Comparison of ENCODE assay signal across 1 cellular context in the genomic region with DNA sequence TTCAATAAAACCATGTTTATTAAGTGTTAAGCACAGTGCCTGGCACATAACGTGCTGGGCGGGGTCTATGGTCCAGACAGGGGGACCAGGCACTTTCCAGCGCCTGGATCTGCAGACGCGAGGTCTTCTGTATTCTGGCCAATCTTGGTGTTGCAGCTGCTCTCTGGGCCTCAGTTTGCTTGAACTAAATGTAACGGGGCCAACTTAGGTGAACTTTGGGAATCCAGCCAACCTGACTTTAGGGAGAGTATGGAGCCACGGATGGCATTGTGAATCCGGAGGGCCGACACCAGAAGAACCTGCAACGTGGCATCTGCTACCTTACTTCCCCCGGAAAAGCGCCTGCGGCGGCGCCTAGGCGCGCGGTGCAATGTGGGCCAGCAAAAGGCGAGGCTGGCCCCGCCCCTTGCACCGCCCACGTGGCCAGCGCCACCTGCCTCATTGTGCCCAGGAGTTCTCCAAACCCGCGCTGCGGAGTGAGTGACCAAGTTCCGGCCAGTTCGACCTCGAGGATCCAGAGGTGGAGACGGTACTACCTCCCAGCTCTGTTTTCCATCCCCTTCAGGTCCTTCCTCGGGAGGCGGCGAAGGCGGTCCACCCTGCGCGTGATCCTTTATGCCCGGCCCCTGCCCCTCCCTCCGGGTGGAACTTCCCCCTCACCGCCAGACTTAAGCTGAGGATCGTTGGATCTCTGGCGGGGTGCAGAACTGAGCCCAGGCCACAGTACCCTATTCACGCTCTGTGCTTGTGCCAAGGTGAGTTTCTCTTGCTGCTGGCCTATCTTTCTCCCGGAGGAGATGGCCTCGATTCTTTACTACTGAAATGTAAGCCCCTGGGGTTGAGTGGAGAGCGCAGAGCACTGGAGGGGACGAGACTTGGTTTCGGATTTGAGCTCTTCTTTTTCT.
A peak's percentile ranks its signal among the peaks of the same experiment; 100 is the strongest.
TF ChIP-seq lines count a peak whose summit lies in the region.

A gene (plus strand): TSS at position 426 of the 905 bp plus-strand sequence. CDS start 10,969 bp downstream, outside the sequence.

TF ChIP-seq in HepG2, 621 proteins besides CTCF, POLR2A, EP300 and RAD21 (continued from another document and continues in another):
- TF ChIP-seq, protein P1, sequence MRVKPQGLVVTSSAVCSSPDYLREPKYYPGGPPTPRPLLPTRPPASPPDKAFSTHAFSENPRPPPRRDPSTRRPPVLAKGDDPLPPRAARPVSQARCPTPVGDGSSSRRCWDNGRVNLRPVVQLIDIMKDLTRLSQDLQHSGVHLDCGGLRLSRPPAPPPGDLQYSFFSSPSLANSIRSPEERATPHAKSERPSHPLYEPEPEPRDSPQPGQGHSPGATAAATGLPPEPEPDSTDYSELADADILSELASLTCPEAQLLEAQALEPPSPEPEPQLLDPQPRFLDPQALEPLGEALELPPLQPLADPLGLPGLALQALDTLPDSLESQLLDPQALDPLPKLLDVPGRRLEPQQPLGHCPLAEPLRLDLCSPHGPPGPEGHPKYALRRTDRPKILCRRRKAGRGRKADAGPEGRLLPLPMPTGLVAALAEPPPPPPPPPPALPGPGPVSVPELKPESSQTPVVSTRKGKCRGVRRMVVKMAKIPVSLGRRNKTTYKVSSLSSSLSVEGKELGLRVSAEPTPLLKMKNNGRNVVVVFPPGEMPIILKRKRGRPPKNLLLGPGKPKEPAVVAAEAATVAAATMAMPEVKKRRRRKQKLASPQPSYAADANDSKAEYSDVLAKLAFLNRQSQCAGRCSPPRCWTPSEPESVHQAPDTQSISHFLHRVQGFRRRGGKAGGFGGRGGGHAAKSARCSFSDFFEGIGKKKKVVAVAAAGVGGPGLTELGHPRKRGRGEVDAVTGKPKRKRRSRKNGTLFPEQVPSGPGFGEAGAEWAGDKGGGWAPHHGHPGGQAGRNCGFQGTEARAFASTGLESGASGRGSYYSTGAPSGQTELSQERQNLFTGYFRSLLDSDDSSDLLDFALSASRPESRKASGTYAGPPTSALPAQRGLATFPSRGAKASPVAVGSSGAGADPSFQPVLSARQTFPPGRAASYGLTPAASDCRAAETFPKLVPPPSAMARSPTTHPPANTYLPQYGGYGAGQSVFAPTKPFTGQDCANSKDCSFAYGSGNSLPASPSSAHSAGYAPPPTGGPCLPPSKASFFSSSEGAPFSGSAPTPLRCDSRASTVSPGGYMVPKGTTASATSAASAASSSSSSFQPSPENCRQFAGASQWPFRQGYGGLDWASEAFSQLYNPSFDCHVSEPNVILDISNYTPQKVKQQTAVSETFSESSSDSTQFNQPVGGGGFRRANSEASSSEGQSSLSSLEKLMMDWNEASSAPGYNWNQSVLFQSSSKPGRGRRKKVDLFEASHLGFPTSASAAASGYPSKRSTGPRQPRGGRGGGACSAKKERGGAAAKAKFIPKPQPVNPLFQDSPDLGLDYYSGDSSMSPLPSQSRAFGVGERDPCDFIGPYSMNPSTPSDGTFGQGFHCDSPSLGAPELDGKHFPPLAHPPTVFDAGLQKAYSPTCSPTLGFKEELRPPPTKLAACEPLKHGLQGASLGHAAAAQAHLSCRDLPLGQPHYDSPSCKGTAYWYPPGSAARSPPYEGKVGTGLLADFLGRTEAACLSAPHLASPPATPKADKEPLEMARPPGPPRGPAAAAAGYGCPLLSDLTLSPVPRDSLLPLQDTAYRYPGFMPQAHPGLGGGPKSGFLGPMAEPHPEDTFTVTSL (CRISPR knock-in tag; IDR thresholded peaks at IDR 0.05; ENCODE audit: borderline replicate concordance), result no peak
- TF ChIP-seq NCOA2 (CRISPR knock-in tag; IDR thresholded peaks at IDR 0.05), result no peak
- TF ChIP-seq ZMAT3 (CRISPR knock-in tag; conservative IDR thresholded peaks at IDR 0.05), result peak; percentile 87; the same call in 1 of the 2 replicates
- TF ChIP-seq ARNT2 (CRISPR knock-in tag; IDR thresholded peaks at IDR 0.05; ENCODE audit: low read depth), result peak; percentile 97; the same call in 1 of the 2 replicates
- no peak for TF ChIP-seq SYNCRIP (IDR thresholded peaks at IDR 0.05; ENCODE audit: insufficient read depth, low read depth, low read length)
- no peak for TF ChIP-seq RARG (CRISPR knock-in tag; IDR thresholded peaks at IDR 0.05; ENCODE audit: low read depth)
- peak; percentile 62; the same call in 1 of the 2 replicates for TF ChIP-seq ZNF543 (CRISPR knock-in tag; IDR thresholded peaks at IDR 0.05)
- TF ChIP-seq ARHGAP35 (CRISPR knock-in tag; IDR thresholded peaks at IDR 0.05; ENCODE audit: borderline replicate concordance), result no peak; the same call in 1 of the 2 replicates
- peak; percentile 92 for TF ChIP-seq HOXA5 (CRISPR knock-in tag; IDR thresholded peaks at IDR 0.05)
- TF ChIP-seq, protein P2, sequence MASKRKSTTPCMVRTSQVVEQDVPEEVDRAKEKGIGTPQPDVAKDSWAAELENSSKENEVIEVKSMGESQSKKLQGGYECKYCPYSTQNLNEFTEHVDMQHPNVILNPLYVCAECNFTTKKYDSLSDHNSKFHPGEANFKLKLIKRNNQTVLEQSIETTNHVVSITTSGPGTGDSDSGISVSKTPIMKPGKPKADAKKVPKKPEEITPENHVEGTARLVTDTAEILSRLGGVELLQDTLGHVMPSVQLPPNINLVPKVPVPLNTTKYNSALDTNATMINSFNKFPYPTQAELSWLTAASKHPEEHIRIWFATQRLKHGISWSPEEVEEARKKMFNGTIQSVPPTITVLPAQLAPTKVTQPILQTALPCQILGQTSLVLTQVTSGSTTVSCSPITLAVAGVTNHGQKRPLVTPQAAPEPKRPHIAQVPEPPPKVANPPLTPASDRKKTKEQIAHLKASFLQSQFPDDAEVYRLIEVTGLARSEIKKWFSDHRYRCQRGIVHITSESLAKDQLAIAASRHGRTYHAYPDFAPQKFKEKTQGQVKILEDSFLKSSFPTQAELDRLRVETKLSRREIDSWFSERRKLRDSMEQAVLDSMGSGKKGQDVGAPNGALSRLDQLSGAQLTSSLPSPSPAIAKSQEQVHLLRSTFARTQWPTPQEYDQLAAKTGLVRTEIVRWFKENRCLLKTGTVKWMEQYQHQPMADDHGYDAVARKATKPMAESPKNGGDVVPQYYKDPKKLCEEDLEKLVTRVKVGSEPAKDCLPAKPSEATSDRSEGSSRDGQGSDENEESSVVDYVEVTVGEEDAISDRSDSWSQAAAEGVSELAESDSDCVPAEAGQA (IDR thresholded peaks at IDR 0.05; ENCODE audit: low read depth), result peak; percentile 57; the same call in 1 of the 2 replicates
- TF ChIP-seq, protein P2 (CRISPR knock-in tag; IDR thresholded peaks at IDR 0.05; ENCODE audit: borderline replicate concordance), result peak; percentile 89; the same call in 1 of the 2 replicates
- TF ChIP-seq, protein P3, sequence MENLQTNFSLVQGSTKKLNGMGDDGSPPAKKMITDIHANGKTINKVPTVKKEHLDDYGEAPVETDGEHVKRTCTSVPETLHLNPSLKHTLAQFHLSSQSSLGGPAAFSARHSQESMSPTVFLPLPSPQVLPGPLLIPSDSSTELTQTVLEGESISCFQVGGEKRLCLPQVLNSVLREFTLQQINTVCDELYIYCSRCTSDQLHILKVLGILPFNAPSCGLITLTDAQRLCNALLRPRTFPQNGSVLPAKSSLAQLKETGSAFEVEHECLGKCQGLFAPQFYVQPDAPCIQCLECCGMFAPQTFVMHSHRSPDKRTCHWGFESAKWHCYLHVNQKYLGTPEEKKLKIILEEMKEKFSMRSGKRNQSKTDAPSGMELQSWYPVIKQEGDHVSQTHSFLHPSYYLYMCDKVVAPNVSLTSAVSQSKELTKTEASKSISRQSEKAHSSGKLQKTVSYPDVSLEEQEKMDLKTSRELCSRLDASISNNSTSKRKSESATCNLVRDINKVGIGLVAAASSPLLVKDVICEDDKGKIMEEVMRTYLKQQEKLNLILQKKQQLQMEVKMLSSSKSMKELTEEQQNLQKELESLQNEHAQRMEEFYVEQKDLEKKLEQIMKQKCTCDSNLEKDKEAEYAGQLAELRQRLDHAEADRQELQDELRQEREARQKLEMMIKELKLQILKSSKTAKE (CRISPR knock-in tag; IDR thresholded peaks at IDR 0.05; ENCODE audit: borderline replicate concordance), result no peak
- TF ChIP-seq HNRNPLL (IDR thresholded peaks at IDR 0.05; ENCODE audit: low read depth, low read length, poor library complexity, severe bottlenecking), result peak; percentile 84
- peak; percentile 62 for TF ChIP-seq FOSL2 (CRISPR knock-in tag; IDR thresholded peaks at IDR 0.05)
- TF ChIP-seq ZNF614 (CRISPR knock-in tag; IDR thresholded peaks at IDR 0.05; ENCODE audit: borderline replicate concordance), result peak; percentile 74; the same call in 1 of the 2 replicates
- peak; percentile 61; the same call in 1 of the 2 replicates for TF ChIP-seq GATAD2A (CRISPR knock-in tag; IDR thresholded peaks at IDR 0.05)
- TF ChIP-seq ZFP36 (IDR thresholded peaks at IDR 0.05; ENCODE audit: borderline replicate concordance, low read depth, low read length, partially characterized antibody), result no peak
- no peak for TF ChIP-seq FLYWCH1 (CRISPR knock-in tag; IDR thresholded peaks at IDR 0.05)
- TF ChIP-seq ZFP36L2 (CRISPR knock-in tag; IDR thresholded peaks at IDR 0.05), result no peak
- TF ChIP-seq, protein P4, sequence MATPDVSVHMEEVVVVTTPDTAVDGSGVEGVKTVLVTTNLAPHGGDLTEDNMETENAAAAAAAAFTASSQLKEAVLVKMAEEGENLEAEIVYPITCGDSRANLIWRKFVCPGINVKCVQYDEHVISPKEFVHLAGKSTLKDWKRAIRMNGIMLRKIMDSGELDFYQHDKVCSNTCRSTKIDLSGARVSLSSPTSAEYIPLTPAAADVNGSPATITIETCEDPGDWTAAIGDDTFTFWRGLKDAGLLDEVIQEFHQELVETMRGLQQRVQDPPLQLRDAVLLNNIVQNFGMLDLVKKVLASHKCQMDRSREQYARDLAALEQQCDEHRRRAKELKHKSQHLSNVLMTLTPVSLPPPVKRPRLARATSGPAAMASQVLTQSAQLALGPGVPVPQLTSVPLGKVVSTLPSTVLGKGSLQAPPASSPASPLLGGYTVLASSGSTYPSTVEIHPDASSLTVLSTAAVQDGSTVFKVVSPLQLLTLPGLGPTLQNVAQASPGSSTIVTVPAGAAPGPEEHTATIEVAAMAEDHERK (CRISPR knock-in tag; IDR thresholded peaks at IDR 0.05; ENCODE audit: low read depth), result no peak
- no peak for TF ChIP-seq DPF2 (CRISPR knock-in tag; IDR thresholded peaks at IDR 0.05; ENCODE audit: borderline replicate concordance, low read depth)
- no peak for TF ChIP-seq ZNF326 (CRISPR knock-in tag; IDR thresholded peaks at IDR 0.05; ENCODE audit: borderline replicate concordance)
- TF ChIP-seq, protein P5, sequence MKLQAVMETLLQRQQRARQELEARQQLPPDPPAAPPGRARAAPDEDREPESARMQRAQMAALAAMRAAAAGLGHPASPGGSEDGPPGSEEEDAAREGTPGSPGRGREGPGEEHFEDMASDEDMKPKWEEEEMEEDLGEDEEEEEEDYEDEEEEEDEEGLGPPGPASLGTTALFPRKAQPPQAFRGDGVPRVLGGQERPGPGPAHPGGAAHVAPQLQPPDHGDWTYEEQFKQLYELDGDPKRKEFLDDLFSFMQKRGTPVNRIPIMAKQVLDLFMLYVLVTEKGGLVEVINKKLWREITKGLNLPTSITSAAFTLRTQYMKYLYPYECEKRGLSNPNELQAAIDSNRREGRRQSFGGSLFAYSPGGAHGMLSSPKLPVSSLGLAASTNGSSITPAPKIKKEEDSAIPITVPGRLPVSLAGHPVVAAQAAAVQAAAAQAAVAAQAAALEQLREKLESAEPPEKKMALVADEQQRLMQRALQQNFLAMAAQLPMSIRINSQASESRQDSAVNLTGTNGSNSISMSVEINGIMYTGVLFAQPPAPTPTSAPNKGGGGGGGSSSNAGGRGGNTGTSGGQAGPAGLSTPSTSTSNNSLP (IDR thresholded peaks at IDR 0.05; ENCODE audit: low read depth, low read length), result no peak
- TF ChIP-seq ZNF550 (CRISPR knock-in tag; IDR thresholded peaks at IDR 0.05; ENCODE audit: borderline replicate concordance), result no peak
- TF ChIP-seq, protein P6, sequence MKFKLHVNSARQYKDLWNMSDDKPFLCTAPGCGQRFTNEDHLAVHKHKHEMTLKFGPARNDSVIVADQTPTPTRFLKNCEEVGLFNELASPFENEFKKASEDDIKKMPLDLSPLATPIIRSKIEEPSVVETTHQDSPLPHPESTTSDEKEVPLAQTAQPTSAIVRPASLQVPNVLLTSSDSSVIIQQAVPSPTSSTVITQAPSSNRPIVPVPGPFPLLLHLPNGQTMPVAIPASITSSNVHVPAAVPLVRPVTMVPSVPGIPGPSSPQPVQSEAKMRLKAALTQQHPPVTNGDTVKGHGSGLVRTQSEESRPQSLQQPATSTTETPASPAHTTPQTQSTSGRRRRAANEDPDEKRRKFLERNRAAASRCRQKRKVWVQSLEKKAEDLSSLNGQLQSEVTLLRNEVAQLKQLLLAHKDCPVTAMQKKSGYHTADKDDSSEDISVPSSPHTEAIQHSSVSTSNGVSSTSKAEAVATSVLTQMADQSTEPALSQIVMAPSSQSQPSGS (CRISPR knock-in tag; IDR thresholded peaks at IDR 0.05), result no peak
- TF ChIP-seq, protein P7, sequence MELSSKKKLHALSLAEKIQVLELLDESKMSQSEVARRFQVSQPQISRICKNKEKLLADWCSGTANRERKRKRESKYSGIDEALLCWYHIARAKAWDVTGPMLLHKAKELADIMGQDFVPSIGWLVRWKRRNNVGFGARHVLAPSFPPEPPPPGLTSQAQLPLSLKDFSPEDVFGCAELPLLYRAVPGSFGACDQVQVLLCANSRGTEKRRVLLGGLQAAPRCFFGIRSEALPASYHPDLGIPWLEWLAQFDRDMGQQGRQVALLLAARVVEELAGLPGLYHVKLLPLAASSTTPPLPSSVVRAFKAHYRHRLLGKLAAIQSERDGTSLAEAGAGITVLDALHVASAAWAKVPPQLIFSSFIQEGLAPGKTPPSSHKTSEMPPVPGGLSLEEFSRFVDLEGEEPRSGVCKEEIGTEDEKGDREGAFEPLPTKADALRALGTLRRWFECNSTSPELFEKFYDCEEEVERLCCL (CRISPR knock-in tag; IDR thresholded peaks at IDR 0.05; ENCODE audit: borderline replicate concordance), result no peak
- peak; percentile 78 for TF ChIP-seq ZNF335 (CRISPR knock-in tag; IDR thresholded peaks at IDR 0.05)
- TF ChIP-seq PAWR (CRISPR knock-in tag; IDR thresholded peaks at IDR 0.05; ENCODE audit: borderline replicate concordance), result no peak
- TF ChIP-seq JUNB (CRISPR knock-in tag; IDR thresholded peaks at IDR 0.05; ENCODE audit: borderline replicate concordance), result no peak
- TF ChIP-seq ZNF251 (CRISPR knock-in tag; IDR thresholded peaks at IDR 0.05), result no peak
- TF ChIP-seq KDM5A (IDR thresholded peaks at IDR 0.05; ENCODE audit: borderline replicate concordance, low read length), result peak; percentile 31; the same call in 1 of the 2 replicates
- no peak; the same call in 1 of the 2 replicates for TF ChIP-seq ZNF331 (CRISPR knock-in tag; IDR thresholded peaks at IDR 0.05)
